ENCODE assay signal across 8 cellular contexts in the genomic region with DNA sequence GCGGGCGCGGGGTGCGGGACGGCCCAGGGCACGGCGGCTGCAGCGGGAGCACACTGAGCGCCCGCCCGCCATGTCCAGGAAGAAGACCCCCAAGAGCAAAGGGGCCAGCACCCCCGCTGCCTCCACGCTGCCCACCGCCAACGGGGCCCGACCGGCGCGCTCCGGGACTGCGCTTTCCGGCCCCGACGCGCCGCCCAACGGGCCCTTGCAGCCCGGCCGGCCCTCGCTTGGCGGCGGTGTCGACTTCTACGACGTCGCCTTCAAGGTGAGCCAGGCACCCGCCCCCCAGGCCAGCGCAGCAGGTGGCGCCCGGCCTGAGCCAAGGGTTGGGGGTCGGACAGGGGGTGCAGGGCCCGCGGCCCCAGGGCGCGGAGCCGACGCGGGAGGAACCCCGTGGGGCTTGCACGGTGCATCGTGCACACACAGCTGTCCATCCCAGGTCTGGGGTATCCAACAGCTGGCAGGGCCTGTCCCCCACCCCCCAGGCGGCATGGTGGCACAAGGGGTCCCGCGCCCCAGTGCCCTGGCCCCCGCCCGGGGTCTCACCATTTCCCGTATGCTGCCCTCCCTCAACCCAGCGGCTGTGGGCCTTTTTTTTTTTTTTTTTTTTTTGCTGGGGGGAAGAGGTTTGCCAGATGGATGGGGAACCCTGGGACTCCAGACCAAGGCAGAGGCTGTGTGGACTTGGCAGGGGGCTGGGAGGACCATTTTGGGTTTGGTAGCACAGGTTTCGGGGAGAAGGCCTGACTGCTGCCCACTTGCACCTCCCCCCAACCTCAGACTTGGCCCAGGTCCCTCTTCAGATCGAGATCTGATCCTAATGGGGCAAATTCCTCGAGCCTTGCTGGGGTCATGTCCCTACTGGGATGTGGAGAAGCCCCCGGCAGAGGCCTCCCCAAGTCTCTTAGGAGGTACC.
DNase-seq lines count a peak whose midpoint lies in the region; ATAC-seq and TF ChIP-seq lines count a peak whose summit lies in the region.

No MANE protein-coding gene starts in this region.

- peak overlapping the region; percentile 45 for H3K4me3 ChIP-seq in OCI-LY1 (ENCODE audit: low read depth, low read length, poor library complexity, severe bottlenecking)
- H3K4me3 ChIP-seq in choroid plexus epithelial cell (ENCODE audit: low read depth, low read length): peak overlapping the region; percentile 48

- H3K27ac ChIP-seq in OCI-LY1 (ENCODE audit: low read depth, low read length, poor library complexity, severe bottlenecking): no peak overlapping the region

- TF ChIP-seq CTCF in OCI-LY1 (IDR thresholded peaks at IDR 0.05; ENCODE audit: low read length) (no peak), choroid plexus epithelial cell (conservative IDR thresholded peaks at IDR 0.05; ENCODE audit: low read depth, low read length) (no peak), nephron progenitor cell (IDR thresholded peaks at IDR 0.05) (no peak)

- H3K4me1 Mint-ChIP-seq in nephron progenitor cell: peaks cover 58% of the 10 kb centered on the region

- peak overlapping the region; percentile 96 for H3K4me2 ChIP-seq in OCI-LY1 (ENCODE audit: low read length)

- no peaks in the 10 kb centered on the region for H3K9me3 Mint-ChIP-seq in nephron progenitor cell

- peaks cover 11% of the 10 kb centered on the region for H3K36me3 Mint-ChIP-seq in nephron progenitor cell (ENCODE audit: low read depth)

- no peaks in the 10 kb centered on the region for H3K79me2 ChIP-seq in OCI-LY1 (ENCODE audit: insufficient read depth, low read length)

- H3K9me2 ChIP-seq in OCI-LY1 (ENCODE audit: low read depth, low read length): no peaks in the 10 kb centered on the region

- H3K4me1 ChIP-seq in OCI-LY1 (ENCODE audit: insufficient read depth, low read length, severe bottlenecking): peaks cover 55% of the 10 kb centered on the region

- H3K9me3 ChIP-seq in OCI-LY1 (ENCODE audit: low read length): no peaks in the 10 kb centered on the region

- DNase-seq in NCI-H2171 treated with DMSO at 0.1 percent for 48 hours (lab: John Stamatoyannopoulos, UW) (peak; percentile 55), NCI-H2171 (lab: John Stamatoyannopoulos, UW) (no peak), choroid plexus epithelial cell (ENCODE audit: low read depth) (no peak), nephron progenitor cell (no peak)

- H3K9ac ChIP-seq in OCI-LY1 (ENCODE audit: low read length): peak overlapping the region; percentile 7; the same call in 1 of the 2 replicates

- H3F3A ChIP-seq in OCI-LY1 (ENCODE audit: insufficient read depth, low read length): 0 out of 2 replicates have a peak, but pooled peaks cover 5% of the 10 kb centered on the region

- no peaks in the 10 kb centered on the region for H4K20me1 ChIP-seq in OCI-LY1 (ENCODE audit: insufficient read depth, low read length)

- H3K36me3 ChIP-seq in OCI-LY1 (ENCODE audit: insufficient read depth, low read length): peaks cover 32% of the 10 kb centered on the region

- H3K4me3 Mint-ChIP-seq in nephron progenitor cell: peak overlapping the region; percentile 74

- peaks cover 6% of the 10 kb centered on the region for H3K27me3 Mint-ChIP-seq in nephron progenitor cell (ENCODE audit: low read depth, poor library complexity)

- no peak overlapping the region for H2AFZ ChIP-seq in OCI-LY1 (ENCODE audit: low read length)

- H3K27me3 ChIP-seq in OCI-LY1 (ENCODE audit: insufficient read depth, low read length): no peaks in the 10 kb centered on the region

- no peak overlapping the region for H3K27ac Mint-ChIP-seq in nephron progenitor cell

- ATAC-seq in HG02571 (IDR thresholded peaks at IDR 0.05; ENCODE audit: unreplicated experiment): no peak
- no peak for ATAC-seq in GM19328 (IDR thresholded peaks at IDR 0.05; ENCODE audit: unreplicated experiment)
- ATAC-seq in HG03520 (IDR thresholded peaks at IDR 0.05; ENCODE audit: unreplicated experiment): no peak
